8 cellular contexts compared by ENCODE assay signal in genomic region chr17:48830840-48831548, GRCh38. TPM values are rescaled to one million over a fixed set of nuclear protein-coding genes. Genes with fewer than 3 reads are reported as not detected.
DNase-seq lines count a peak whose midpoint lies in the region; ATAC-seq, FAIRE-seq and TF ChIP-seq lines count a peak whose summit lies in the region.

Gene CALCOCO2, plus strand, starts transcription at chr17:48831035. Its CDS starts 10,673 bp downstream, at chr17:48841708.

- H3K27ac ChIP-seq in adrenal gland (peak within 1 kb of the TSS; percentile 95 to 98 (median 97)), heart left ventricle (peak within 1 kb of the TSS; percentile 86 to 99 (median 97)), upper lobe of right lung (peak within 1 kb of the TSS; percentile 99)

- H3K9me3 ChIP-seq in adrenal gland (replicated peaks in 1 of 3) = no peaks in the 10 kb centered on the region
- no peaks in the 10 kb centered on the region for H3K9me3 ChIP-seq in heart left ventricle
- no peaks in the 10 kb centered on the region for H3K9me3 ChIP-seq in upper lobe of right lung

- H3K27me3 ChIP-seq in adrenal gland (no peaks in the 10 kb centered on the region), heart left ventricle (no peaks in the 10 kb centered on the region), upper lobe of right lung (no peaks in the 10 kb centered on the region)

- peaks cover 13 to 43% of the 10 kb centered on the region in 2 donors for H3K4me1 ChIP-seq in adrenal gland (replicated peaks in 1 of 2)
- peaks cover 6 to 51% (median 43%) of the 10 kb centered on the region in 12 donors for H3K4me1 ChIP-seq in heart left ventricle
- peaks cover 41% of the 10 kb centered on the region for H3K4me1 ChIP-seq in upper lobe of right lung

- peak within 1 kb of the TSS; percentile 96 for H3K4me3 Mint-ChIP-seq in progenitor cell of endocrine pancreas (ENCODE audit: low read depth)

- DNase-seq in GM12892 (ENCODE audit: insufficient read length) = peak; percentile 85
- peak; percentile 69 for DNase-seq in NCI-H1694 (lab: John Stamatoyannopoulos, UW)
- DNase-seq in adrenal gland = peak; percentile 94 to 98 (median 96)
- DNase-seq in heart left ventricle = peak; percentile 94 to 97 (median 95)
- peak; percentile 81 for DNase-seq in progenitor cell of endocrine pancreas (ENCODE audit: low spot score, unreplicated experiment)
- DNase-seq in upper lobe of right lung = peak; percentile 97

- TF ChIP-seq CTCF in adrenal gland (IDR thresholded peaks at IDR 0.05) = peak in 1 of 6 experiments; percentile 22
- TF ChIP-seq CTCF in heart left ventricle (IDR thresholded peaks at IDR 0.05) = peak in 2 of 12 donors; percentile 12 to 20
- no peak for TF ChIP-seq CTCF in progenitor cell of endocrine pancreas (IDR thresholded peaks at IDR 0.05; ENCODE audit: unreplicated experiment)
- TF ChIP-seq CTCF in upper lobe of right lung (IDR thresholded peaks at IDR 0.05) = no peak

- no peaks in the 10 kb centered on the region for H3K36me3 Mint-ChIP-seq in progenitor cell of endocrine pancreas (ENCODE audit: insufficient read depth)

- H3K4me3 ChIP-seq in adrenal gland (peak within 1 kb of the TSS; percentile 58 to 99 (median 76)), heart left ventricle (peak within 1 kb of the TSS; percentile 69 to 99 (median 88)), upper lobe of right lung (peak within 1 kb of the TSS; percentile 95)

- no peaks in the 10 kb centered on the region for H3K27me3 Mint-ChIP-seq in progenitor cell of endocrine pancreas

- H3K27ac Mint-ChIP-seq in progenitor cell of endocrine pancreas = peak within 1 kb of the TSS; percentile 98

- peaks cover 11% of the 10 kb centered on the region for H3K4me1 Mint-ChIP-seq in progenitor cell of endocrine pancreas (ENCODE audit: low read depth)

- FAIRE-seq in GM12892 (lab: Jason Lieb, UNC) = peak; percentile 93

- H3K9me3 Mint-ChIP-seq in progenitor cell of endocrine pancreas (ENCODE audit: low read depth) = no peaks in the 10 kb centered on the region

- no peaks in the 10 kb centered on the region for H3K36me3 ChIP-seq in adrenal gland (replicated peaks in 1 of 2)
- peaks cover 0 to 9% (median 0%) of the 10 kb centered on the region in 9 donors for H3K36me3 ChIP-seq in heart left ventricle
- no peaks in the 10 kb centered on the region for H3K36me3 ChIP-seq in upper lobe of right lung

- TF ChIP-seq POLR2A in GM12892 (IDR thresholded peaks at IDR 0.05; ENCODE audit: low read depth, low read length) (peak; percentile 65; the same call in 1 of the 2 replicates), adrenal gland (IDR thresholded peaks at IDR 0.05) (peak; percentile 79 to 93), heart left ventricle (IDR thresholded peaks at IDR 0.05) (peak; percentile 89 to 96)

- ATAC-seq in HG02852 (IDR thresholded peaks at IDR 0.05; ENCODE audit: unreplicated experiment) (peak; percentile 79), heart left ventricle (peak; percentile 93 to 98 (median 95)), upper lobe of right lung (peak; percentile 99)

- 0 to 2% (median 0%) methylated on average over 13 to 48 of the region's 48 CpGs for WGBS in adrenal gland, 4 donors
- 0 to 1% (median 0%) methylated on average over 41 to 48 of the region's 48 CpGs for WGBS in heart left ventricle, 4 donors

- intact Hi-C loops in T-helper 1 cell treated with Interleukin-12 subunit alpha and Interleukin-12 subunit beta and Interleukin-4 antibody, amounts not matched to agents 30 ng/mL and 1 ng/mL, for 36 hours (cut with micrococcal nuclease) = loop anchor here (1.0 to 10.0 kb wide), 8 partner anchors 10 to 844 kb away; partner anchors contain the start of genes ATP5MC1, CBX1, SNX11 and SPOP
- intact Hi-C loops in adrenal gland (cut with DNase I) (no loop called here), heart left ventricle (cut with DNase I) (no loop called here), upper lobe of right lung (cut with DNase I) (no loop called here)

RNA-seq across cellular contexts. Expression of gene CALCOCO2, which starts in this region (rescaled TPM):
- polyA plus RNA-seq in GM12892 (2012; ENCODE audit: missing spikeins) = 58.4 TPM
- 158 and 165 TPM in 2 replicates for total RNA-seq in T-helper 1 cell treated with Interleukin-12 subunit alpha and Interleukin-12 subunit beta and Interleukin-4 antibody, amounts not matched to agents 30 ng/mL and 1 ng/mL, for 36 hours
- total RNA-seq in adrenal gland = 100 to 1,000 TPM in 7 of 8 donors, 10 to 100 TPM in 1; 84.8 to 163 (median 146) TPM
- polyA plus RNA-seq in adrenal gland = 100 to 1,000 TPM in 1 of 3 donors, 10 to 100 TPM in 2; 44.5 to 199 (median 61.9) TPM
- 100 to 1,000 TPM; 174 to 322 (median 272) TPM for total RNA-seq in heart left ventricle
- polyA plus RNA-seq in heart left ventricle = 100 to 1,000 TPM; 102 to 122 TPM
- 85.3 and 92.6 TPM in 2 replicates for total RNA-seq in progenitor cell of endocrine pancreas
- total RNA-seq in upper lobe of right lung = 181 TPM

Comparison
In these comparisons a context has a peak if more than half of its experiments do, and no peak if none do; other contexts are left out.
1. Peak in every context shown above with its lines: DNase-seq, ATAC-seq, H3K4me3 ChIP-seq and H3K27ac ChIP-seq.